Comparison of ENCODE assay signal across 2 cellular contexts in genomic region chr17:28854457-28855382, GRCh38.
TF ChIP-seq lines count a peak whose summit lies in the region.

Gene ERAL1, plus strand, starts transcription at chr17:28855016. Its CDS starts 19 bp downstream, at chr17:28855035.

TF ChIP-seq in HCT116, 20 proteins besides CTCF, POLR2A, EP300 and RAD21 (continued from another document):
- TF ChIP-seq, protein P1, sequence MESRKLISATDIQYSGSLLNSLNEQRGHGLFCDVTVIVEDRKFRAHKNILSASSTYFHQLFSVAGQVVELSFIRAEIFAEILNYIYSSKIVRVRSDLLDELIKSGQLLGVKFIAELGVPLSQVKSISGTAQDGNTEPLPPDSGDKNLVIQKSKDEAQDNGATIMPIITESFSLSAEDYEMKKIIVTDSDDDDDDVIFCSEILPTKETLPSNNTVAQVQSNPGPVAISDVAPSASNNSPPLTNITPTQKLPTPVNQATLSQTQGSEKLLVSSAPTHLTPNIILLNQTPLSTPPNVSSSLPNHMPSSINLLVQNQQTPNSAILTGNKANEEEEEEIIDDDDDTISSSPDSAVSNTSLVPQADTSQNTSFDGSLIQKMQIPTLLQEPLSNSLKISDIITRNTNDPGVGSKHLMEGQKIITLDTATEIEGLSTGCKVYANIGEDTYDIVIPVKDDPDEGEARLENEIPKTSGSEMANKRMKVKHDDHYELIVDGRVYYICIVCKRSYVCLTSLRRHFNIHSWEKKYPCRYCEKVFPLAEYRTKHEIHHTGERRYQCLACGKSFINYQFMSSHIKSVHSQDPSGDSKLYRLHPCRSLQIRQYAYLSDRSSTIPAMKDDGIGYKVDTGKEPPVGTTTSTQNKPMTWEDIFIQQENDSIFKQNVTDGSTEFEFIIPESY (IDR thresholded peaks at IDR 0.05; ENCODE audit: extremely low read depth, insufficient replicate concordance, low read length) = no peak
- TF ChIP-seq SRF (IDR thresholded peaks at IDR 0.05; ENCODE audit: low read depth) (0 out of 2 replicates have a peak, but pooled peaks have one; percentile 38), ZNF274 (IDR thresholded peaks at IDR 0.05; ENCODE audit: low read depth, low read length) (no peak), EZH2phosphoT487 (IDR thresholded peaks at IDR 0.05; ENCODE audit: borderline replicate concordance) (no peak), ELF1 (IDR thresholded peaks at IDR 0.05; ENCODE audit: borderline replicate concordance, low read depth) (peak; percentile 15; the same call in 1 of the 2 replicates), CBX3 (IDR thresholded peaks at IDR 0.05; ENCODE audit: low read depth) (peak; percentile 73), TCF7L2 (IDR thresholded peaks at IDR 0.05; ENCODE audit: borderline replicate concordance, extremely low read depth, insufficient read depth, insufficient read length) (peak; percentile 53), SP1 (IDR thresholded peaks at IDR 0.05; ENCODE audit: low read depth) (peak; percentile 84), JUND (IDR thresholded peaks at IDR 0.05) (no peak), CEBPB (IDR thresholded peaks at IDR 0.05; ENCODE audit: low read depth) (no peak), YY1 (IDR thresholded peaks at IDR 0.05; ENCODE audit: extremely low read depth, insufficient replicate concordance, low read depth, low read length) (peak; percentile 98), EGR1 (IDR thresholded peaks at IDR 0.05; ENCODE audit: low read depth) (peak; percentile 52; the same call in 1 of the 2 replicates), EZH2 (IDR thresholded peaks at IDR 0.05) (no peak), ZFX (IDR thresholded peaks at IDR 0.05) (peak; percentile 85; the same call in 1 of the 2 replicates), FOSL1 (IDR thresholded peaks at IDR 0.05; ENCODE audit: low read depth) (no peak), POLR2AphosphoS5 (IDR thresholded peaks at IDR 0.05; ENCODE audit: low read depth, low read length) (peak; percentile 92), MAX (IDR thresholded peaks at IDR 0.05) (peak; percentile 86), ATF3 (IDR thresholded peaks at IDR 0.05) (no peak)
- TF ChIP-seq, protein P2, sequence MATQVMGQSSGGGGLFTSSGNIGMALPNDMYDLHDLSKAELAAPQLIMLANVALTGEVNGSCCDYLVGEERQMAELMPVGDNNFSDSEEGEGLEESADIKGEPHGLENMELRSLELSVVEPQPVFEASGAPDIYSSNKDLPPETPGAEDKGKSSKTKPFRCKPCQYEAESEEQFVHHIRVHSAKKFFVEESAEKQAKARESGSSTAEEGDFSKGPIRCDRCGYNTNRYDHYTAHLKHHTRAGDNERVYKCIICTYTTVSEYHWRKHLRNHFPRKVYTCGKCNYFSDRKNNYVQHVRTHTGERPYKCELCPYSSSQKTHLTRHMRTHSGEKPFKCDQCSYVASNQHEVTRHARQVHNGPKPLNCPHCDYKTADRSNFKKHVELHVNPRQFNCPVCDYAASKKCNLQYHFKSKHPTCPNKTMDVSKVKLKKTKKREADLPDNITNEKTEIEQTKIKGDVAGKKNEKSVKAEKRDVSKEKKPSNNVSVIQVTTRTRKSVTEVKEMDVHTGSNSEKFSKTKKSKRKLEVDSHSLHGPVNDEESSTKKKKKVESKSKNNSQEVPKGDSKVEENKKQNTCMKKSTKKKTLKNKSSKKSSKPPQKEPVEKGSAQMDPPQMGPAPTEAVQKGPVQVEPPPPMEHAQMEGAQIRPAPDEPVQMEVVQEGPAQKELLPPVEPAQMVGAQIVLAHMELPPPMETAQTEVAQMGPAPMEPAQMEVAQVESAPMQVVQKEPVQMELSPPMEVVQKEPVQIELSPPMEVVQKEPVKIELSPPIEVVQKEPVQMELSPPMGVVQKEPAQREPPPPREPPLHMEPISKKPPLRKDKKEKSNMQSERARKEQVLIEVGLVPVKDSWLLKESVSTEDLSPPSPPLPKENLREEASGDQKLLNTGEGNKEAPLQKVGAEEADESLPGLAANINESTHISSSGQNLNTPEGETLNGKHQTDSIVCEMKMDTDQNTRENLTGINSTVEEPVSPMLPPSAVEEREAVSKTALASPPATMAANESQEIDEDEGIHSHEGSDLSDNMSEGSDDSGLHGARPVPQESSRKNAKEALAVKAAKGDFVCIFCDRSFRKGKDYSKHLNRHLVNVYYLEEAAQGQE (IDR thresholded peaks at IDR 0.05; ENCODE audit: low read depth) = no peak

TF ChIP-seq in SK-N-SH, 30 proteins besides CTCF, POLR2A, EP300 and RAD21 (continued from another document):
- TF ChIP-seq, protein P2 (IDR thresholded peaks at IDR 0.05; ENCODE audit: low read depth, low read length) = 0 out of 2 replicates have a peak, but pooled peaks have one; percentile 12
- TF ChIP-seq CHD2 (IDR thresholded peaks at IDR 0.05; ENCODE audit: low read length, partially characterized antibody) (no peak), TAF1 (IDR thresholded peaks at IDR 0.05; ENCODE audit: borderline replicate concordance, low read depth, low read length) (peak; percentile 88), USF1 (IDR thresholded peaks at IDR 0.05; ENCODE audit: borderline replicate concordance, low read depth) (no peak), NFIC (IDR thresholded peaks at IDR 0.05; ENCODE audit: borderline replicate concordance) (no peak), MAX (IDR thresholded peaks at IDR 0.05; ENCODE audit: low read depth) (peak; percentile 85), YY1 (IDR thresholded peaks at IDR 0.05; ENCODE audit: low read depth) (peak; percentile 99), MEF2A (IDR thresholded peaks at IDR 0.05; ENCODE audit: borderline replicate concordance, low read depth) (no peak), TEAD4 (IDR thresholded peaks at IDR 0.05; ENCODE audit: borderline replicate concordance, insufficient read depth) (no peak)
- TF ChIP-seq, protein P1 (IDR thresholded peaks at IDR 0.05; ENCODE audit: borderline replicate concordance, low read depth) = no peak
- TF ChIP-seq, protein P3, sequence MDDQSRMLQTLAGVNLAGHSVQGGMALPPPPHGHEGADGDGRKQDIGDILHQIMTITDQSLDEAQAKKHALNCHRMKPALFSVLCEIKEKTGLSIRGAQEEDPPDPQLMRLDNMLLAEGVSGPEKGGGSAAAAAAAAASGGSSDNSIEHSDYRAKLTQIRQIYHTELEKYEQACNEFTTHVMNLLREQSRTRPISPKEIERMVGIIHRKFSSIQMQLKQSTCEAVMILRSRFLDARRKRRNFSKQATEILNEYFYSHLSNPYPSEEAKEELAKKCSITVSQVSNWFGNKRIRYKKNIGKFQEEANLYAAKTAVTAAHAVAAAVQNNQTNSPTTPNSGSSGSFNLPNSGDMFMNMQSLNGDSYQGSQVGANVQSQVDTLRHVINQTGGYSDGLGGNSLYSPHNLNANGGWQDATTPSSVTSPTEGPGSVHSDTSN (IDR thresholded peaks at IDR 0.05) = peak; percentile 40
